ENCODE assay signal across 9 cellular contexts in genomic region chr15:59438891-59439290, GRCh38. TPM values are rescaled to one million over a fixed set of nuclear protein-coding genes. Genes with fewer than 3 reads are reported as not detected.
DNase-seq lines count a peak whose midpoint lies in the region; ATAC-seq and TF ChIP-seq lines count a peak whose summit lies in the region.
"Had no signal": no experiment of that assay in that cellular context is flagged by ENCODE, and none has a peak within 500 bp of the region (broad histone marks: within the 10 kb centered on the region; RNA-seq: fewer than 3 reads in every experiment).

No MANE protein-coding gene starts in this region.

- ATAC-seq in activated T-cell treated with anti-CD3 and anti-CD28 coated beads, Interleukin-2, amount 50 U/mL, for 4 hours: no peak
- no peak for ATAC-seq in WTC11
- no peak for ATAC-seq in HG03095 (IDR thresholded peaks at IDR 0.05; ENCODE audit: unreplicated experiment)
- no peak for ATAC-seq in right lobe of liver

- peaks cover 42% of the 10 kb centered on the region for H3K27me3 Mint-ChIP-seq in activated T-cell treated with anti-CD3 and anti-CD28 coated beads, Interleukin-2, amount 50 U/mL, for 4 hours (ENCODE audit: low read depth)
- H3K27me3 Mint-ChIP-seq in WTC11 (ENCODE audit: low read depth): peaks cover 75% of the 10 kb centered on the region

- H3K27ac ChIP-seq in suprapubic skin: no peak overlapping the region
- no peak overlapping the region for H3K27ac ChIP-seq in right lobe of liver

- H3K4me1 ChIP-seq in suprapubic skin (peaks cover 18% of the 10 kb centered on the region), right lobe of liver (peaks cover 0 to 7% (median 0%) of the 10 kb centered on the region in 4 donors)

- H3K36me3 ChIP-seq in suprapubic skin: no peaks in the 10 kb centered on the region
- no peaks in the 10 kb centered on the region for H3K36me3 ChIP-seq in right lobe of liver

- no peak for TF ChIP-seq CTCF in WTC11 (IDR thresholded peaks at IDR 0.05)
- no peak for TF ChIP-seq CTCF in suprapubic skin (IDR thresholded peaks at IDR 0.05)
- no peak for TF ChIP-seq CTCF in right lobe of liver (IDR thresholded peaks at IDR 0.05)

- H3K36me3 Mint-ChIP-seq in activated T-cell treated with anti-CD3 and anti-CD28 coated beads, Interleukin-2, amount 50 U/mL, for 4 hours (ENCODE audit: insufficient read depth): no peaks in the 10 kb centered on the region
- no peaks in the 10 kb centered on the region for H3K36me3 Mint-ChIP-seq in WTC11

- TF ChIP-seq POLR2A in suprapubic skin (IDR thresholded peaks at IDR 0.05) (no peak), right lobe of liver (IDR thresholded peaks at IDR 0.05) (no peak)

- WGBS in suprapubic skin: 49% methylated on average over 14 of the region's 14 CpGs
- WGBS in right lobe of liver (ENCODE audit: insufficient coverage, low coverage, low lambda C conversion rate, missing lambda C conversion rate): 72% methylated on average over 14 of the region's 14 CpGs

- DNase-seq in activated T-cell treated with anti-CD3 and anti-CD28 coated beads, Interleukin-2, amount 50 U/mL, for 4 hours: no peak
- no peak for DNase-seq in activated T-cell treated with anti-CD3 and anti-CD28 coated beads, Interleukin-2, amount 50 U/mL, for 1 hour
- no peak for DNase-seq in WTC11 (ENCODE audit: low spot score)
- DNase-seq in suprapubic skin (ENCODE audit: low spot score in 2 of 2): no peak
- DNase-seq in SIG-M5 (lab: John Stamatoyannopoulos, UW): no peak
- no peak for DNase-seq in right lobe of liver
- DNase-seq: NCI-H187 treated with DMSO at 0.1 percent for 48 hours had no signal

- peak overlapping the region; percentile 66 for H3K4me3 Mint-ChIP-seq in activated T-cell treated with anti-CD3 and anti-CD28 coated beads, Interleukin-2, amount 50 U/mL, for 4 hours
- peak overlapping the region; percentile 71 for H3K4me3 Mint-ChIP-seq in WTC11

- no peaks in the 10 kb centered on the region for H3K9me3 Mint-ChIP-seq in activated T-cell treated with anti-CD3 and anti-CD28 coated beads, Interleukin-2, amount 50 U/mL, for 4 hours
- H3K9me3 Mint-ChIP-seq in WTC11: no peaks in the 10 kb centered on the region

- H3K9me3 ChIP-seq in iPS-18c (ENCODE audit: control insufficient read depth, insufficient read depth, low read length): no peaks in the 10 kb centered on the region
- H3K9me3 ChIP-seq in suprapubic skin: no peaks in the 10 kb centered on the region
- H3K9me3 ChIP-seq in right lobe of liver: no peaks in the 10 kb centered on the region

- POLR2A ChIA-PET in WTC11 (lab: Charles Lee): interaction anchor here (0.6 to 1.4 kb wide), 2 partner anchors 32 to 66 kb away, joined by 3 to 5 read pairs; partner anchors contain the start of gene MYO1E

- H3K4me3 ChIP-seq in iPS-18c (ENCODE audit: insufficient read depth, low read depth, low read length): peak overlapping the region; percentile 52; the same call in 1 of the 2 replicates
- peak overlapping the region; percentile 56 for H3K4me3 ChIP-seq in suprapubic skin
- no peak overlapping the region for H3K4me3 ChIP-seq in right lobe of liver

- no peak for TF ChIP-seq EP300 in suprapubic skin (IDR thresholded peaks at IDR 0.05)

- H3K4me1 Mint-ChIP-seq in activated T-cell treated with anti-CD3 and anti-CD28 coated beads, Interleukin-2, amount 50 U/mL, for 4 hours (ENCODE audit: low read depth): peaks cover 21% of the 10 kb centered on the region
- peaks cover 14% of the 10 kb centered on the region for H3K4me1 Mint-ChIP-seq in WTC11

- intact Hi-C loops in right lobe of liver (cut with DNase I): no loop called here

- H3K27me3 ChIP-seq in suprapubic skin (peaks cover 8% of the 10 kb centered on the region), right lobe of liver (peaks cover 0 to 7% of the 10 kb centered on the region in 2 donors)

- CTCF ChIA-PET in WTC11 (lab: Charles Lee): interaction anchor here (1.3 to 3.0 kb wide), 5 partner anchors 18 to 264 kb away, joined by 3 to 16 read pairs (median 4); no protein-coding TSS in a partner anchor

- no peak overlapping the region for H3K27ac Mint-ChIP-seq in WTC11

TF ChIP-seq in WTC11, 78 proteins besides CTCF, POLR2A, EP300 and RAD21:
- TF ChIP-seq ERG (CRISPR knock-in tag; IDR thresholded peaks at IDR 0.05): no peak
- TF ChIP-seq GRHL2 (CRISPR knock-in tag; IDR thresholded peaks at IDR 0.05; ENCODE audit: insufficient replicate concordance, severe bottlenecking): no peak
- TF ChIP-seq E2F5 (CRISPR knock-in tag; IDR thresholded peaks at IDR 0.05): no peak
- no peak for TF ChIP-seq FOXK1 (CRISPR knock-in tag; IDR thresholded peaks at IDR 0.05)
TF ChIP-seq in WTC11: peak in this region for 0.

RNA-seq across cellular contexts. Expression of gene FAM81A, which starts 0.9 kb away (rescaled TPM):
- total RNA-seq in activated T-cell treated with anti-CD3 and anti-CD28 coated beads, Interleukin-2, amount 50 U/mL, for 4 hours: under 1 TPM; 0.08 to 0.81 (median 0.40) TPM
- total RNA-seq in WTC11 (2021) (2.0 to 2.4 TPM (median 2.1 TPM) in 3 replicates), suprapubic skin (1 to 10 TPM in 3 of 4 donors, under 1 TPM in 1; 0.79 to 7.8 (median 1.8) TPM), right lobe of liver (under 1 TPM in 1 of 6 experiments, not detected in 5; 0.18 TPM)

Comparison
In these comparisons a context has a peak if more than half of its experiments do, and no peak if none do; other contexts are left out.
1. H3K4me3 ChIP-seq: peak in iPS-18c (single experiment) and suprapubic skin (single experiment); none in right lobe of liver (0 of 3).